ENCODE assay signal across 10 cellular contexts in the genomic region with DNA sequence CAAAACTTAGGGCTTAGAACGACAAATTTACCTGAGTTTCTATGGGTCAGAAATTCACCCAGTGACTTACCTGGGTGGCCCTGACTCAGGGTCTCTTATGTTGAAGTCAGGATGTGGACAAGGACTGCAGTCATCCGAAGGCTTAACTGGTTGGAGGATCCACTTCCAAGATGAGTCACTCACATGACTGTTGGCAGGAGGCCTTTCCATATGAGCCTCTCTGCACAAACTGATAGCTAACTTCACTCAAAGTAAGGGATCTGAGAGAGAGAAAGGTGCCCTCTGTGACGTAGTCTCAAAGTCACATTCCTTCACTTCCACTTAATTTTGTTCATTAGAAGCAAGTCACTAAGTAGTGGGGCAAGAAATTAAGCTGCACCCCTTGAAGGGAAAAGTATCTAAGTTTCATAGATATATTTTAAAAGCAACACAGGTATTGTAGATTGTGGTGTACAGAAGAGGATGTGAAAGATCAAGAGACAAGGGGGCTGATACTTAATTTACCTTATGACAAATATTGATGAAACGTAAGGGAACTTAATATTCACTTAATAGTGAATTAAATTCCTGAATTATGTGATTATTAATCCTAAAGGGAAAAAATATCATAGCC. TPM values are rescaled to one million over a fixed set of nuclear protein-coding genes. Genes with fewer than 3 reads are reported as not detected.
A peak's percentile ranks its signal among the peaks of the same experiment; 100 is the strongest.
DNase-seq lines count a peak whose midpoint lies in the region; ATAC-seq and TF ChIP-seq lines count a peak whose summit lies in the region.
"Had no signal": no experiment of that assay in that cellular context is flagged by ENCODE, and none has a peak within 500 bp of the region (broad histone marks: within the 10 kb centered on the region; RNA-seq: fewer than 3 reads in every experiment).

No MANE protein-coding gene starts in this region.

- no peak for TF ChIP-seq CTCF in brain microvascular endothelial cell (IDR thresholded peaks at IDR 0.05; ENCODE audit: low read depth, low read length, missing control alignments)
- TF ChIP-seq CTCF in mucosa of descending colon (IDR thresholded peaks at IDR 0.05): no peak
- no peak for TF ChIP-seq CTCF in omental fat pad (IDR thresholded peaks at IDR 0.05)
- TF ChIP-seq CTCF in coronary artery (IDR thresholded peaks at IDR 0.05): no peak

- peak; percentile 58 for ATAC-seq in HG03432 (IDR thresholded peaks at IDR 0.05; ENCODE audit: unreplicated experiment)
- peak; percentile 26 for ATAC-seq in mucosa of descending colon
- no peak for ATAC-seq in omental fat pad (ENCODE audit: low FRiP score)

- no peaks in the 10 kb centered on the region for H3K9me3 ChIP-seq in mucosa of descending colon

- H3K4me3 ChIP-seq in brain microvascular endothelial cell (ENCODE audit: low read depth, low read length) (no peak overlapping the region), mucosa of descending colon (no peak overlapping the region), coronary artery (no peak overlapping the region)

- in situ Hi-C loops in brain microvascular endothelial cell (cut with HindIII; ENCODE audit: low pct_ligation_motif_present, low sequenced_read_pairs): no loop called here

- H3K36me3 ChIP-seq in brain microvascular endothelial cell (replicated peaks): no peaks in the 10 kb centered on the region
- H3K36me3 ChIP-seq in mucosa of descending colon (ENCODE audit: low read depth): no peaks in the 10 kb centered on the region

- H3K27me3 ChIP-seq in brain microvascular endothelial cell (replicated peaks): no peaks in the 10 kb centered on the region

- DNase-seq in EH (ENCODE audit: low read depth) (peak; percentile 80), brain microvascular endothelial cell (peak; percentile 86), mucosa of descending colon (no peak), omental fat pad (ENCODE audit: low spot score) (no peak), coronary artery (ENCODE audit: low spot score) (no peak), NCI-H524 treated with DMSO at 0.1 percent for 48 hours (lab: John Stamatoyannopoulos, UW) (no peak), posterior cingulate gyrus (no peak)
- DNase-seq: left cardiac atrium, T1000 had no signal

- H3K4me1 ChIP-seq in mucosa of descending colon (ENCODE audit: low read depth): no peaks in the 10 kb centered on the region

- H3K27ac ChIP-seq in brain microvascular endothelial cell: no peak overlapping the region
- H3K27ac ChIP-seq in coronary artery: no peak overlapping the region

- intact Hi-C loops in mucosa of descending colon (cut with DNase I, micrococcal nuclease) (no loop called here), posterior cingulate gyrus (cut with DNase I) (no loop called here)

RNA-seq across cellular contexts. Expression of gene TANK, which starts 48.4 kb away (rescaled TPM):
- total RNA-seq in mucosa of descending colon (10 to 100 TPM; 57.2 to 77.6 (median 57.2) TPM), omental fat pad (100 to 1,000 TPM; 102 to 143 (median 121) TPM)

Comparison
In these comparisons a context has a peak if more than half of its experiments do, and no peak if none do; other contexts are left out.
1. DNase-seq: peak in EH (single experiment) and brain microvascular endothelial cell (single experiment); none in mucosa of descending colon (0 of 3), omental fat pad (single experiment), coronary artery (single experiment), NCI-H524 treated with DMSO at 0.1 percent for 48 hours (single experiment) and posterior cingulate gyrus (0 of 10).